Comparison of ENCODE assay signal across 28 cellular contexts in the genomic region with DNA sequence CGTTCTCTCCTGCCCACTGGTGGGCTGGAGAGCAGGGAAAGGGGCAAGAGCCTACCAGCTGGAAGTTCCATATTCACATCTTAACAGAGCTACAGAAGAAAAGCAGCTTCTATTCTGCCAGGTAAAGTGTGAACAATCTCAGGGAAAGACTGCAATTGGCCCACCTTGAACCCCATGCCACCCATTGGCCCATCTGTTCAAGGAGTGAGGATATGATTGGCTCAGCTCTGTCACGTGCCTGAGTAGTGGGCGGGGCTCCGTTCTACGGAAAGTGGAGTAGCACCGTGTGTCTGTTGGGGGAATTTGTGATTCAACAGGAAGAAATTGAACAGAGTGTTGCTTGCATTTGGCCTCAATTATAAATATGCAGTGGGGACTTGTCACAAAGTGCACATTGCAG.
"Had no signal": no experiment of that assay in that cellular context is flagged by ENCODE, and none has a peak within 500 bp of the region (broad histone marks: within the 10 kb centered on the region; RNA-seq: fewer than 3 reads in every experiment).

No MANE protein-coding gene starts in this region.

- DNase-seq: activated CD4-positive, alpha-beta T cell treated with anti-CD3 and anti-CD28 coated beads, Interleukin-2, amount 10 ng/mL, durations not matched to agents 24 days and 14 days; activated CD4-positive, alpha-beta T cell treated with anti-CD3 and anti-CD28 coated beads, Interleukin-2, amount 50 U/mL, for 4 hours; activated CD8-positive, alpha-beta T cell treated with anti-CD3 and anti-CD28 coated beads, Interleukin-2, amount 10 ng/mL, durations not matched to agents 7 days and 5 days; activated gamma-delta T cell; activated naive CD4-positive, alpha-beta T cell treated with Interleukin-2 at 50 U/mL for 16 hours; activated naive CD8-positive, alpha-beta T cell treated with anti-CD3 and anti-CD28 coated beads, Interleukin-2, amount 10 ng/mL, durations not matched to agents 7 days and 5 days; activated T-cell treated with anti-CD3 and anti-CD28 coated beads, Interleukin-2, amount 50 U/mL, for 24 hours; MG63; MV-4-11; NCI-H1092; NCI-H1436 treated with DMSO at 0.1 percent for 48 hours; NCI-H1694 treated with DMSO at 0.1 percent for 48 hours; NCI-H2029; NCI-H2107; NCI-H2171; NCI-H510A; NCI-H748 treated with DMSO at 0.1 percent for 48 hours; PC-9; SW 1271; T-helper 1 cell; T-helper 2 cell; T-helper 9 cell; WERI-Rb-1 had no signal

- H3K36me3 ChIP-seq: ascending aorta, breast epithelium, MG63, WERI-Rb-1 had no signal

- H3K27ac Mint-ChIP-seq: activated CD4-positive, alpha-beta T cell treated with anti-CD3 and anti-CD28 coated beads, Interleukin-2, amount 10 ng/mL, durations not matched to agents 24 days and 14 days; activated CD8-positive, alpha-beta T cell treated with anti-CD3 and anti-CD28 coated beads, Interleukin-2, amount 10 ng/mL, durations not matched to agents 7 days and 5 days; activated naive CD4-positive, alpha-beta T cell treated with anti-CD3 and anti-CD28 coated beads, Interleukin-2, amount 50 U/mL, for 24 hours; activated naive CD8-positive, alpha-beta T cell treated with anti-CD3 and anti-CD28 coated beads, Interleukin-2, amount 10 ng/mL, durations not matched to agents 7 days and 5 days; activated T-cell treated with anti-CD3 and anti-CD28 coated beads, Interleukin-2, amount 50 U/mL, for 24 hours; activated T-helper 2 cell treated with anti-CD3 and anti-CD28 coated beads, Interferon-gamma antibody, Interleukin-2, Interleukin-4, amounts not matched to agents 10 μg/mL and 5 μg/mL and 100 μg/mL, durations not matched to agents 14 hours and 24 hours and 36 hours had no signal

- H3K4me3 ChIP-seq: ascending aorta, breast epithelium, MG63, PC-9 had no signal

- H3K27me3 ChIP-seq: ascending aorta, breast epithelium, MG63 had no signal

- H3K4me1 ChIP-seq: ascending aorta, breast epithelium had no signal

- H3K4me1 Mint-ChIP-seq: activated CD4-positive, alpha-beta T cell treated with anti-CD3 and anti-CD28 coated beads, Interleukin-2, amount 10 ng/mL, durations not matched to agents 24 days and 14 days; activated naive CD4-positive, alpha-beta T cell treated with anti-CD3 and anti-CD28 coated beads, Interleukin-2, amount 50 U/mL, for 24 hours; activated naive CD8-positive, alpha-beta T cell treated with anti-CD3 and anti-CD28 coated beads, Interleukin-2, amount 10 ng/mL, durations not matched to agents 7 days and 5 days had no signal

- ATAC-seq: activated CD8-positive, alpha-beta T cell treated with anti-CD3 and anti-CD28 coated beads, Interleukin-2, amount 10 ng/mL, durations not matched to agents 7 days and 5 days; Right ventricle myocardium inferior had no signal

- H3K4me3 Mint-ChIP-seq: activated CD4-positive, alpha-beta T cell treated with anti-CD3 and anti-CD28 coated beads, Interleukin-2, amount 10 ng/mL, durations not matched to agents 24 days and 14 days; activated CD8-positive, alpha-beta T cell treated with anti-CD3 and anti-CD28 coated beads, Interleukin-2, amount 10 ng/mL, durations not matched to agents 7 days and 5 days; activated naive CD4-positive, alpha-beta T cell treated with anti-CD3 and anti-CD28 coated beads, Interleukin-2, amount 50 U/mL, for 24 hours; activated naive CD8-positive, alpha-beta T cell treated with anti-CD3 and anti-CD28 coated beads, Interleukin-2, amount 10 ng/mL, durations not matched to agents 7 days and 5 days; activated T-cell treated with anti-CD3 and anti-CD28 coated beads, Interleukin-2, amount 50 U/mL, for 24 hours had no signal

- H3K9me3 Mint-ChIP-seq: activated CD4-positive, alpha-beta T cell treated with anti-CD3 and anti-CD28 coated beads, Interleukin-2, amount 10 ng/mL, durations not matched to agents 24 days and 14 days; activated naive CD4-positive, alpha-beta T cell treated with anti-CD3 and anti-CD28 coated beads, Interleukin-2, amount 50 U/mL, for 24 hours; activated naive CD8-positive, alpha-beta T cell treated with anti-CD3 and anti-CD28 coated beads, Interleukin-2, amount 10 ng/mL, durations not matched to agents 7 days and 5 days; activated T-cell treated with anti-CD3 and anti-CD28 coated beads, Interleukin-2, amount 50 U/mL, for 24 hours; activated T-helper 2 cell treated with anti-CD3 and anti-CD28 coated beads, Interferon-gamma antibody, Interleukin-2, Interleukin-4, amounts not matched to agents 10 μg/mL and 5 μg/mL and 100 μg/mL, durations not matched to agents 14 hours and 24 hours and 36 hours had no signal

- H3K36me3 Mint-ChIP-seq: activated naive CD4-positive, alpha-beta T cell treated with anti-CD3 and anti-CD28 coated beads, Interleukin-2, amount 50 U/mL, for 24 hours; activated naive CD8-positive, alpha-beta T cell treated with anti-CD3 and anti-CD28 coated beads, Interleukin-2, amount 10 ng/mL, durations not matched to agents 7 days and 5 days had no signal

- H3K9me3 ChIP-seq: ascending aorta, breast epithelium, MG63 had no signal
